ENCODE assay signal across 1 cellular context in genomic region chr3:14216257-14217048, GRCh38.
A peak's percentile ranks its signal among the peaks of the same experiment; 100 is the strongest.
TF ChIP-seq lines count a peak whose summit lies in the region.

No MANE protein-coding gene starts in this region.

TF ChIP-seq in H1, 55 proteins besides CTCF, POLR2A, EP300 and RAD21:
- TF ChIP-seq SAP30 (IDR thresholded peaks at IDR 0.05; ENCODE audit: insufficient read depth, insufficient replicate concordance, low read length), result no peak
- TF ChIP-seq TEAD4 (IDR thresholded peaks at IDR 0.05; ENCODE audit: low read depth, low read length), result peak; percentile 72; the same call in 1 of the 2 replicates
- no peak for TF ChIP-seq SIRT6 (IDR thresholded peaks at IDR 0.05; ENCODE audit: low read length)
- no peak for TF ChIP-seq CTBP2 (IDR thresholded peaks at IDR 0.05; ENCODE audit: borderline replicate concordance, insufficient read depth, insufficient read length, low read length)
- peak; percentile 53; the same call in 1 of the 2 replicates for TF ChIP-seq YY1 (IDR thresholded peaks at IDR 0.05; ENCODE audit: low read depth, low read length)
- peak; percentile 63; the same call in 1 of the 2 replicates for TF ChIP-seq ATF2 (IDR thresholded peaks at IDR 0.05; ENCODE audit: low read length)
- peak; percentile 63; the same call in 1 of the 2 replicates for TF ChIP-seq TBP (IDR thresholded peaks at IDR 0.05; ENCODE audit: low read depth, low read length)
- TF ChIP-seq BACH1 (IDR thresholded peaks at IDR 0.05; ENCODE audit: low read length), result no peak
- no peak for TF ChIP-seq NRF1 (IDR thresholded peaks at IDR 0.05; ENCODE audit: low read depth, low read length)
- peak; percentile 79 for TF ChIP-seq TAF1 (IDR thresholded peaks at IDR 0.05; ENCODE audit: low read depth, low read length)
- no peak for TF ChIP-seq NANOG (IDR thresholded peaks at IDR 0.05; ENCODE audit: insufficient read depth, low read depth, low read length, poor library complexity, severe bottlenecking)
- no peak for TF ChIP-seq GABPA (IDR thresholded peaks at IDR 0.05; ENCODE audit: borderline replicate concordance, insufficient read depth, low read length)
- TF ChIP-seq CHD2 (IDR thresholded peaks at IDR 0.05; ENCODE audit: low read length), result no peak
- TF ChIP-seq CREB1 (IDR thresholded peaks at IDR 0.05), result peak; percentile 73
- no peak for TF ChIP-seq RNF2 (IDR thresholded peaks at IDR 0.05; ENCODE audit: borderline replicate concordance, low read depth, low read length, missing control alignments, poor library complexity, severe bottlenecking)
- no peak for TF ChIP-seq KDM1A (IDR thresholded peaks at IDR 0.05; ENCODE audit: borderline replicate concordance, low read length)
- TF ChIP-seq CEBPB (IDR thresholded peaks at IDR 0.05; ENCODE audit: low read depth, low read length), result no peak
- peak; percentile 71 for TF ChIP-seq E2F6 (IDR thresholded peaks at IDR 0.05)
- no peak for TF ChIP-seq RFX5 (IDR thresholded peaks at IDR 0.05; ENCODE audit: borderline replicate concordance, low read depth, low read length)
- TF ChIP-seq CBX8 (IDR thresholded peaks at IDR 0.05; ENCODE audit: borderline replicate concordance, low read depth, low read length), result no peak
- no peak for TF ChIP-seq PHF8 (conservative IDR thresholded peaks at IDR 0.05; ENCODE audit: low read depth, low read length)
- TF ChIP-seq EZH2 (IDR thresholded peaks at IDR 0.05; ENCODE audit: low read depth, low read length, severe bottlenecking), result no peak
- no peak for TF ChIP-seq ZNF274 (IDR thresholded peaks at IDR 0.05; ENCODE audit: borderline replicate concordance, extremely low read depth, low read length)
- no peak for TF ChIP-seq POU5F1 (IDR thresholded peaks at IDR 0.05; ENCODE audit: low read depth, low read length)
- no peak for TF ChIP-seq CHD7 (IDR thresholded peaks at IDR 0.05; ENCODE audit: insufficient replicate concordance, low read length)
- TF ChIP-seq USF2 (IDR thresholded peaks at IDR 0.05; ENCODE audit: low read length), result peak; percentile 96
- TF ChIP-seq SP2 (IDR thresholded peaks at IDR 0.05; ENCODE audit: low read length), result no peak
- TF ChIP-seq CHD1 (IDR thresholded peaks at IDR 0.05; ENCODE audit: low read depth, low read length), result no peak
- TF ChIP-seq CBX5 (IDR thresholded peaks at IDR 0.05; ENCODE audit: low read depth, low read length), result no peak
- TF ChIP-seq EGR1 (IDR thresholded peaks at IDR 0.05; ENCODE audit: borderline replicate concordance, low read depth, low read length), result no peak
- TF ChIP-seq TAF7 (optimal IDR thresholded peaks at IDR 0.05; ENCODE audit: borderline replicate concordance, low read depth, low read length), result no peak
- no peak for TF ChIP-seq JUND (IDR thresholded peaks at IDR 0.05; ENCODE audit: low read length)
- TF ChIP-seq SRF (IDR thresholded peaks at IDR 0.05; ENCODE audit: low read depth, low read length), result no peak
- TF ChIP-seq JUN (IDR thresholded peaks at IDR 0.05; ENCODE audit: low read depth, low read length), result no peak
- no peak for TF ChIP-seq MAFK (IDR thresholded peaks at IDR 0.05; ENCODE audit: low read depth, low read length)
- TF ChIP-seq SIN3A (conservative IDR thresholded peaks at IDR 0.05 in 1 of 2, IDR thresholded peaks at IDR 0.05 in 1 of 2; ENCODE audit: low read depth in 1 of 2, low read length in 2 of 2), result peak in 1 of 2 experiments; percentile 66; a peak in 1 of 4 replicates
- TF ChIP-seq HDAC6 (IDR thresholded peaks at IDR 0.05; ENCODE audit: low read depth, low read length), result no peak
- TF ChIP-seq SP4 (IDR thresholded peaks at IDR 0.05; ENCODE audit: low read length), result peak; percentile 83; the same call in 1 of the 2 replicates
- peak; percentile 98 for TF ChIP-seq MAX (IDR thresholded peaks at IDR 0.05)
- no peak for TF ChIP-seq HDAC2 (IDR thresholded peaks at IDR 0.05; ENCODE audit: borderline replicate concordance in 1 of 2, low read depth in 2 of 2, low read length in 2 of 2)
- 0 out of 2 replicates have a peak, but pooled peaks have one; percentile 28 for TF ChIP-seq GTF2F1 (IDR thresholded peaks at IDR 0.05; ENCODE audit: borderline replicate concordance, low read depth, low read length)
- TF ChIP-seq BCL11A (IDR thresholded peaks at IDR 0.05; ENCODE audit: low read depth in 2 of 2, low read length in 2 of 2), result no peak
- no peak for TF ChIP-seq TCF12 (IDR thresholded peaks at IDR 0.05; ENCODE audit: low read depth, low read length)
- TF ChIP-seq KDM5A (IDR thresholded peaks at IDR 0.05; ENCODE audit: low read length), result no peak
- no peak for TF ChIP-seq RBBP5 (IDR thresholded peaks at IDR 0.05; ENCODE audit: borderline replicate concordance, low read depth, low read length)
- no peak for TF ChIP-seq FOSL1 (IDR thresholded peaks at IDR 0.05; ENCODE audit: insufficient read depth, low read depth, low read length)
- peak; percentile 74 for TF ChIP-seq SP1 (IDR thresholded peaks at IDR 0.05; ENCODE audit: low read depth, low read length)
- TF ChIP-seq BRCA1 (IDR thresholded peaks at IDR 0.05; ENCODE audit: low read depth, low read length), result no peak
- TF ChIP-seq RXRA (IDR thresholded peaks at IDR 0.05; ENCODE audit: insufficient read depth, low read depth, low read length), result no peak
- TF ChIP-seq POLR2AphosphoS5 (IDR thresholded peaks at IDR 0.05; ENCODE audit: low read depth, low read length), result peak; percentile 46; the same call in 1 of the 2 replicates
- TF ChIP-seq ASH2L (IDR thresholded peaks at IDR 0.05; ENCODE audit: low read length), result peak; percentile 12
- TF ChIP-seq KDM4A (IDR thresholded peaks at IDR 0.05; ENCODE audit: low read depth, low read length, severe bottlenecking), result peak; percentile 57
- TF ChIP-seq SUZ12 (IDR thresholded peaks at IDR 0.05; ENCODE audit: low read length), result no peak
- peak; percentile 74 for TF ChIP-seq ATF3 (IDR thresholded peaks at IDR 0.05; ENCODE audit: insufficient read depth, low read depth, low read length)
- TF ChIP-seq SIX5 (IDR thresholded peaks at IDR 0.05; ENCODE audit: low read depth, low read length), result no peak
